Comparison of ENCODE assay signal across 29 cellular contexts in the genomic region with DNA sequence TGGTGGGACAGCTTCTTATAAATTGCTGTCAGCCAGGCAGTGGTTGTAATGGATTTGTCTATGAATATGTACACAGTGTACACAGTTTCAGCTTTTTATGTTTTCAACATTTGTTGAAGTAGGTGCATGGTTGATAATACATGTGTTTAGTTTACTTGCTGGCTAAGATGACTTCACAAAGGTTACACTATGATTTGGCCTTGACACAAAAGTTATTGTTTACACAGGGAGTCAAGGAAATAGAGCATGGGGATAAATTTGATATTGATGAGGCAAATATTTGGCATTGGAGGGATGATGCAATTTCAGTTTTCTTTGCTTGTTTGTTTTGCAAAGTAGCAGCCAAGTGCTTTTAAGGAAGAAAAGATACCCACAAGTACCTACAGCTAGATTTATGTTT. TPM values are rescaled to one million over a fixed set of nuclear protein-coding genes. Genes with fewer than 3 reads are reported as not detected.
"Had no signal": no experiment of that assay in that cellular context is flagged by ENCODE, and none has a peak within 500 bp of the region (broad histone marks: within the 10 kb centered on the region; RNA-seq: fewer than 3 reads in every experiment).

No MANE protein-coding gene starts in this region.

- H3K9me3 Mint-ChIP-seq: activated CD4-positive, alpha-beta T cell treated with anti-CD3 and anti-CD28 coated beads, Interleukin-2, amount 10 ng/mL, durations not matched to agents 7 days and 5 days; activated naive CD4-positive, alpha-beta T cell treated with anti-CD3 and anti-CD28 coated beads, Interleukin-2, amount 50 U/mL, for 72 hours; activated naive CD8-positive, alpha-beta T cell treated with anti-CD3 and anti-CD28 coated beads, Interleukin-2, amount 50 U/mL, for 24 hours had no signal

- H3K9me3 ChIP-seq: SJCRH30, SK-N-SH had no signal

- H3K27ac Mint-ChIP-seq: activated CD4-positive, alpha-beta memory T cell treated with anti-CD3 and anti-CD28 coated beads for 36 hours; activated CD4-positive, alpha-beta T cell treated with anti-CD3 and anti-CD28 coated beads, Interleukin-2, amount 10 ng/mL, durations not matched to agents 7 days and 5 days; activated naive CD4-positive, alpha-beta T cell treated with anti-CD3 and anti-CD28 coated beads, Interleukin-2, amount 50 U/mL, for 72 hours; activated naive CD8-positive, alpha-beta T cell treated with anti-CD3 and anti-CD28 coated beads, Interleukin-2, amount 50 U/mL, for 24 hours; brain had no signal

- H3K4me1 Mint-ChIP-seq: activated CD4-positive, alpha-beta T cell treated with anti-CD3 and anti-CD28 coated beads, Interleukin-2, amount 10 ng/mL, durations not matched to agents 7 days and 5 days; activated naive CD8-positive, alpha-beta T cell treated with anti-CD3 and anti-CD28 coated beads, Interleukin-2, amount 50 U/mL, for 24 hours; brain had no signal

- H3K4me1 ChIP-seq: ascending aorta, SJCRH30 had no signal

- H3K27ac ChIP-seq: ascending aorta, RWPE1, SJCRH30 had no signal

- H3K27me3 ChIP-seq: ascending aorta, SJCRH30 had no signal

- H3K9ac ChIP-seq: SK-N-SH had no signal

- H3K4me3 ChIP-seq: ascending aorta, SJCRH30 had no signal

- H3K36me3 Mint-ChIP-seq: activated CD4-positive, alpha-beta memory T cell treated with anti-CD3 and anti-CD28 coated beads for 36 hours; activated naive CD4-positive, alpha-beta T cell treated with anti-CD3 and anti-CD28 coated beads, Interleukin-2, amount 50 U/mL, for 72 hours; brain had no signal

- ATAC-seq: activated naive CD4-positive, alpha-beta T cell treated with anti-CD3 and anti-CD28 coated beads, Interleukin-2, amount 50 U/mL, for 72 hours; activated naive CD8-positive, alpha-beta T cell treated with anti-CD3 and anti-CD28 coated beads, Interleukin-2, amount 50 U/mL, for 24 hours; activated T-cell treated with anti-CD3 and anti-CD28 coated beads, Interleukin-2, amount 50 U/mL, for 4 hours; Panc1 had no signal

- DNase-seq: activated CD4-positive, alpha-beta memory T cell treated with anti-CD3 and anti-CD28 coated beads for 36 hours; activated CD4-positive, alpha-beta T cell treated with anti-CD3 and anti-CD28 coated beads, Interleukin-2, amount 10 ng/mL, durations not matched to agents 7 days and 5 days; activated CD4-positive, CD25-positive, alpha-beta regulatory T cell; activated CD8-positive, alpha-beta memory T cell treated with anti-CD3 and anti-CD28 coated beads for 24 hours; activated effector memory CD4-positive, alpha-beta T cell treated with anti-CD3 and anti-CD28 coated beads, Interleukin-2, amount 50 U/mL, for 16 hours; activated naive CD4-positive, alpha-beta T cell treated with Interleukin-2 at 50 U/mL for 16 hours; activated naive CD8-positive, alpha-beta T cell treated with anti-CD3 and anti-CD28 coated beads, Interleukin-2, amount 50 U/mL, for 24 hours; activated T-cell treated with anti-CD3 and anti-CD28 coated beads, Interleukin-2, amount 50 U/mL, for 4 hours; amniotic stem cell; KG1; NCI-H1092 treated with DMSO at 0.1 percent for 48 hours; NCI-H1417 treated with DMSO at 0.1 percent for 48 hours; NCI-H1694; NCI-H2081; NCI-H2171; NCI-H2227 treated with DMSO at 0.1 percent for 48 hours; NCI-H446 treated with DMSO at 0.1 percent for 48 hours; NCI-H524 treated with DMSO at 0.1 percent for 48 hours; NCI-H82; Right ventricle myocardium superior; SJCRH30; SK-N-SH had no signal

- H3K4me3 Mint-ChIP-seq: activated CD4-positive, alpha-beta memory T cell treated with anti-CD3 and anti-CD28 coated beads for 36 hours; activated CD4-positive, alpha-beta T cell treated with anti-CD3 and anti-CD28 coated beads, Interleukin-2, amount 10 ng/mL, durations not matched to agents 7 days and 5 days; activated naive CD8-positive, alpha-beta T cell treated with anti-CD3 and anti-CD28 coated beads, Interleukin-2, amount 50 U/mL, for 24 hours; activated T-cell treated with anti-CD3 and anti-CD28 coated beads, Interleukin-2, amount 50 U/mL, for 4 hours; brain had no signal

- H3K36me3 ChIP-seq: ascending aorta, SJCRH30 had no signal

RNA-seq across cellular contexts. Expression of a gene that starts 23.5 kb away (rescaled TPM):
- total RNA-seq: activated CD4-positive, alpha-beta memory T cell treated with anti-CD3 and anti-CD28 coated beads for 36 hours; activated T-cell treated with anti-CD3 and anti-CD28 coated beads, Interleukin-2, amount 50 U/mL, for 4 hours; MCF 10A; T-helper 1 cell treated with Interleukin-12 subunit alpha and Interleukin-12 subunit beta and Interleukin-4 antibody, amounts not matched to agents 30 ng/mL and 1 ng/mL, for 36 hours had no signal
- polyA plus RNA-seq: SK-N-SH had no signal
